Comparison of ENCODE assay signal across 36 cellular contexts in the genomic region with DNA sequence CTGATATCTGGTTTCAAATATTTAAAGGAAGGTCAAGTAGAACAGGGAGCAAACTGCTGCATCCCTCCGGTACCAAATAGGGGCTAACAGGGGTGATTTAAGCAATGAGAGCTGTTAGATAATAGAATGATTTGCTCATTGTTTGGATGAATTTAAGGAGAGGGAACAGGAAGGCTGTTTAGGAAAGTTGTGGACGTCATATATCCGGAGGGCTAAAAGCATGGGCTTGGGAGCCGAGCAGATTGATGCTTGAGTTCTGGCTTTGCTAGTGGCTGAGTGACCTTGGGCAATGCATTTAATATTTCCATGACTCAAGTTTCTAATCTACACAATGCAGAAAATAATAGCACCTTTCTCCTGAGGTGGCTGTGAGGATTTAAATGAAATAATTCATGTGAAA.
"Had no signal": no experiment of that assay in that cellular context is flagged by ENCODE, and none has a peak within 500 bp of the region (broad histone marks: within the 10 kb centered on the region; RNA-seq: fewer than 3 reads in every experiment).

No MANE protein-coding gene starts in this region.

- H3K27ac ChIP-seq: adrenal gland, body of pancreas, dorsolateral prefrontal cortex, esophagus muscularis mucosa, foreskin keratinocyte, gastrocnemius medialis, heart left ventricle, WERI-Rb-1 had no signal

- H3K27me3 ChIP-seq: adrenal gland, body of pancreas, dorsolateral prefrontal cortex, esophagus muscularis mucosa, foreskin keratinocyte, gastrocnemius medialis, heart left ventricle had no signal

- H3K4me3 Mint-ChIP-seq: activated B cell treated with CpG ODN at 0.5 μM for 24 hours; activated CD8-positive, alpha-beta T cell treated with anti-CD3 and anti-CD28 coated beads for 36 hours; activated naive CD4-positive, alpha-beta T cell treated with anti-CD3 and anti-CD28 coated beads for 36 hours; activated naive CD4-positive, alpha-beta T cell treated with anti-CD3 and anti-CD28 coated beads, Interleukin-2, amount 50 U/mL, for 24 hours; activated naive CD8-positive, alpha-beta T cell treated with anti-CD3 and anti-CD28 coated beads for 36 hours; activated naive CD8-positive, alpha-beta T cell treated with anti-CD3 and anti-CD28 coated beads, Interleukin-2, amount 50 U/mL, for 24 hours; activated T-cell treated with anti-CD3 and anti-CD28 coated beads, Interleukin-2, amount 50 U/mL, for 4 hours; activated T-helper 17 cell treated with anti-CD3 and anti-CD28 coated beads, Interleukin-2, amount 50 U/mL, for 72 hours; endodermal cell; T-cell; T-helper 17 cell; T-helper 2 cell treated with Interferon-gamma antibody and Interleukin-4, amounts not matched to agents 5 μg/mL and 100 μg/mL, for 36 hours had no signal

- FAIRE-seq: colon had no signal

- ATAC-seq: activated CD4-positive, CD25-positive, alpha-beta regulatory T cell treated with anti-CD3 and anti-CD28 coated beads, Interleukin-2, amount 50 U/mL, for 24 hours; activated CD8-positive, alpha-beta T cell treated with anti-CD3 and anti-CD28 coated beads for 36 hours; activated naive CD8-positive, alpha-beta T cell treated with anti-CD3 and anti-CD28 coated beads, Interleukin-2, amount 50 U/mL, for 24 hours; activated T-cell treated with anti-CD3 and anti-CD28 coated beads, Interleukin-2, amount 50 U/mL, for 4 hours; activated T-helper 17 cell treated with anti-CD3 and anti-CD28 coated beads, Interleukin-2, amount 50 U/mL, for 72 hours; body of pancreas; foreskin keratinocyte; gastrocnemius medialis; T-cell; T-helper 17 cell had no signal

- H3K36me3 Mint-ChIP-seq: activated naive CD4-positive, alpha-beta T cell treated with anti-CD3 and anti-CD28 coated beads, Interleukin-2, amount 50 U/mL, for 24 hours; activated naive CD8-positive, alpha-beta T cell treated with anti-CD3 and anti-CD28 coated beads for 36 hours; T-cell had no signal

- H3K9me3 Mint-ChIP-seq: activated B cell treated with CpG ODN at 0.5 μM for 24 hours; activated CD8-positive, alpha-beta T cell treated with anti-CD3 and anti-CD28 coated beads for 36 hours; activated naive CD4-positive, alpha-beta T cell treated with anti-CD3 and anti-CD28 coated beads for 36 hours; activated naive CD4-positive, alpha-beta T cell treated with anti-CD3 and anti-CD28 coated beads, Interleukin-2, amount 50 U/mL, for 24 hours; activated naive CD8-positive, alpha-beta T cell treated with anti-CD3 and anti-CD28 coated beads for 36 hours; activated naive CD8-positive, alpha-beta T cell treated with anti-CD3 and anti-CD28 coated beads, Interleukin-2, amount 50 U/mL, for 24 hours; activated T-cell treated with anti-CD3 and anti-CD28 coated beads, Interleukin-2, amount 50 U/mL, for 4 hours; activated T-helper 17 cell treated with anti-CD3 and anti-CD28 coated beads, Interleukin-2, amount 50 U/mL, for 72 hours; endodermal cell; T-cell; T-helper 2 cell treated with Interferon-gamma antibody and Interleukin-4, amounts not matched to agents 5 μg/mL and 100 μg/mL, for 36 hours had no signal

- DNase-seq: activated B cell treated with CpG ODN at 0.5 μM for 24 hours; activated CD4-positive, alpha-beta T cell treated with anti-CD3 and anti-CD28 coated beads for 48 hours; activated CD4-positive, alpha-beta T cell treated with anti-CD3 and anti-CD28 coated beads, Interleukin-2, amount 50 U/mL, for 1 hour; activated CD4-positive, alpha-beta T cell treated with anti-CD3 and anti-CD28 coated beads, Interleukin-2, amount 50 U/mL, for 48 hours; activated CD8-positive, alpha-beta memory T cell treated with anti-CD3 and anti-CD28 coated beads for 24 hours; activated CD8-positive, alpha-beta T cell treated with anti-CD3 and anti-CD28 coated beads for 36 hours; activated effector memory CD4-positive, alpha-beta T cell treated with Interleukin-2 at 50 U/mL for 16 hours; activated gamma-delta T cell treated with Interleukin-2 at 50 U/mL for 16 hours; activated naive CD4-positive, alpha-beta T cell treated with anti-CD3 and anti-CD28 coated beads for 36 hours; activated naive CD8-positive, alpha-beta T cell treated with anti-CD3 and anti-CD28 coated beads for 36 hours; activated naive CD8-positive, alpha-beta T cell treated with anti-CD3 and anti-CD28 coated beads, Interleukin-2, amount 50 U/mL, for 24 hours; activated T-cell treated with anti-CD3 and anti-CD28 coated beads, Interleukin-2, amount 50 U/mL, for 4 hours; adrenal gland; amygdala; aorta; body of pancreas; caudate nucleus; cortex of kidney; dorsolateral prefrontal cortex; effector memory CD4-positive, alpha-beta T cell; endodermal cell; erythroblast; foreskin keratinocyte; gastrocnemius medialis; glutamatergic neuron; heart left ventricle; T-cell; T-helper 17 cell; T1000; WERI-Rb-1 had no signal

- H3K4me1 ChIP-seq: body of pancreas, gastrocnemius medialis had no signal

- H3K36me3 ChIP-seq: adrenal gland, esophagus muscularis mucosa, gastrocnemius medialis, heart left ventricle, WERI-Rb-1 had no signal

- H3K9me3 ChIP-seq: adrenal gland, body of pancreas, esophagus muscularis mucosa, gastrocnemius medialis, heart left ventricle had no signal

- H3K27me3 Mint-ChIP-seq: activated B cell treated with CpG ODN at 0.5 μM for 24 hours; activated naive CD4-positive, alpha-beta T cell treated with anti-CD3 and anti-CD28 coated beads, Interleukin-2, amount 50 U/mL, for 24 hours; activated T-helper 17 cell treated with anti-CD3 and anti-CD28 coated beads, Interleukin-2, amount 50 U/mL, for 72 hours had no signal

- H3K27ac Mint-ChIP-seq: activated B cell treated with CpG ODN at 0.5 μM for 24 hours; activated CD8-positive, alpha-beta T cell treated with anti-CD3 and anti-CD28 coated beads for 36 hours; activated naive CD4-positive, alpha-beta T cell treated with anti-CD3 and anti-CD28 coated beads for 36 hours; activated naive CD4-positive, alpha-beta T cell treated with anti-CD3 and anti-CD28 coated beads, Interleukin-2, amount 50 U/mL, for 24 hours; activated naive CD8-positive, alpha-beta T cell treated with anti-CD3 and anti-CD28 coated beads for 36 hours; activated naive CD8-positive, alpha-beta T cell treated with anti-CD3 and anti-CD28 coated beads, Interleukin-2, amount 50 U/mL, for 24 hours; activated T-helper 17 cell treated with anti-CD3 and anti-CD28 coated beads, Interleukin-2, amount 50 U/mL, for 72 hours; endodermal cell; T-cell; T-helper 17 cell; T-helper 2 cell treated with Interferon-gamma antibody and Interleukin-4, amounts not matched to agents 5 μg/mL and 100 μg/mL, for 36 hours had no signal

- H3K4me3 ChIP-seq: adrenal gland, body of pancreas, dorsolateral prefrontal cortex, esophagus muscularis mucosa, gastrocnemius medialis, heart left ventricle had no signal

- H3K4me1 Mint-ChIP-seq: activated B cell treated with CpG ODN at 0.5 μM for 24 hours had no signal
